In genomic region chr9:124196814-124197176, GRCh38 we compare ENCODE assay signal across 27 cellular contexts.
DNase-seq lines count a peak whose midpoint lies in the region; ATAC-seq, FAIRE-seq and TF ChIP-seq lines count a peak whose summit lies in the region.
"Had no signal": no experiment of that assay in that cellular context is flagged by ENCODE, and none has a peak within 500 bp of the region (broad histone marks: within the 10 kb centered on the region; RNA-seq: fewer than 3 reads in every experiment).

No MANE protein-coding gene starts in this region.

- H3K4me3 ChIP-seq in K562, result 0 out of 2 replicates have a peak overlapping the region, but pooled peaks have one; percentile 1
- H3K4me3 ChIP-seq: A549, adrenal gland, body of pancreas, HAP-1, right atrium auricular region had no signal

- TF ChIP-seq EP300 in K562 (IDR thresholded peaks at IDR 0.05; ENCODE audit: low read length), result no peak

- intact Hi-C loops in activated CD4-positive, alpha-beta T cell treated with anti-CD3 and anti-CD28 coated beads, Interleukin-2, amount 10 ng/mL, durations not matched to agents 24 days and 14 days (cut with micrococcal nuclease), result no loop called here
- intact Hi-C loops in K562 (cut with micrococcal nuclease), result no loop called here
- intact Hi-C loops in natural killer cell (cut with micrococcal nuclease), result no loop called here

- no peak; the same call in 2 of the 3 replicates for ATAC-seq in K562
- no peak for ATAC-seq in natural killer cell
- ATAC-seq: A549, body of pancreas, PC-3 had no signal

- peaks cover 15% of the 10 kb centered on the region for H3K36me3 Mint-ChIP-seq in activated CD4-positive, alpha-beta T cell treated with anti-CD3 and anti-CD28 coated beads, Interleukin-2, amount 10 ng/mL, durations not matched to agents 24 days and 14 days (ENCODE audit: low read depth)
- peaks cover 8% of the 10 kb centered on the region for H3K36me3 Mint-ChIP-seq in natural killer cell

- H3K36me3 ChIP-seq in K562 (ENCODE audit: control insufficient read depth, insufficient read depth, low read length), result no peaks in the 10 kb centered on the region
- H3K36me3 ChIP-seq: adrenal gland, BE2C, HAP-1, right atrium auricular region, WERI-Rb-1 had no signal

- POLR2A ChIA-PET in K562 (lab: Yijun Ruan, JAX), result interaction anchor here (1.1 to 1.4 kb wide), 4 partner anchors 9 to 16 kb away, joined by 5 to 8 read pairs (median 6); no protein-coding TSS in a partner anchor

- peaks cover 0 to 3% of the 10 kb centered on the region in 2 experiments; a peak in 2 of 5 replicates for H3K27me3 ChIP-seq in K562 (ENCODE audit: control insufficient read depth in 2 of 2, insufficient read depth in 2 of 2, low read length in 2 of 2)
- H3K27me3 ChIP-seq: adrenal gland, body of pancreas, right atrium auricular region had no signal

- H3K9ac ChIP-seq in K562 (ENCODE audit: insufficient read depth in 1 of 2, low read depth in 2 of 2, low read length in 2 of 2), result no peak overlapping the region
- H3K9ac ChIP-seq: parathyroid adenoma had no signal

- H3K4me1 Mint-ChIP-seq in activated CD4-positive, alpha-beta T cell treated with anti-CD3 and anti-CD28 coated beads, Interleukin-2, amount 10 ng/mL, durations not matched to agents 24 days and 14 days, result peaks cover 37% of the 10 kb centered on the region
- peaks cover 36 to 42% of the 10 kb centered on the region in 2 donors for H3K4me1 Mint-ChIP-seq in natural killer cell

- WGBS in K562 (ENCODE audit: insufficient coverage, low coverage, missing lambda C conversion rate), result 45% methylated on average over 2 of the region's 2 CpGs

- CTCF ChIA-PET in K562 (lab: Yijun Ruan, JAX; ENCODE audit: low intra/inter-chr PET ratio), result no interaction called here

- TF ChIP-seq POLR2A in K562 (conservative IDR thresholded peaks at IDR 0.05), result no peak

- H3K4me3 Mint-ChIP-seq in activated CD4-positive, alpha-beta T cell treated with anti-CD3 and anti-CD28 coated beads, Interleukin-2, amount 10 ng/mL, durations not matched to agents 24 days and 14 days, result no peak overlapping the region
- peak overlapping the region; percentile 6 for H3K4me3 Mint-ChIP-seq in natural killer cell
- H3K4me3 Mint-ChIP-seq: activated naive CD4-positive, alpha-beta T cell treated with anti-CD3 and anti-CD28 coated beads for 36 hours; neural crest cell had no signal

- H3K4me2 ChIP-seq in K562 (ENCODE audit: insufficient read depth, low read length), result peak overlapping the region; percentile 64
- H3K4me2 ChIP-seq: A549 had no signal

- no peaks in the 10 kb centered on the region for H4K20me1 ChIP-seq in K562 (replicated peaks; ENCODE audit: control insufficient read depth, insufficient read depth, low read length)

- no peak for TF ChIP-seq RAD21 in K562 (CRISPR knock-in tag; conservative IDR thresholded peaks at IDR 0.05 in 1 of 2, IDR thresholded peaks at IDR 0.05 in 1 of 2)

- H3K27ac ChIP-seq in K562 (ENCODE audit: extremely low read depth, low read depth, low read length) (peak overlapping the region; percentile 24; the same call in 1 of the 3 replicates), caudate nucleus (ENCODE audit: low read depth, low read length) (no peak overlapping the region)
- H3K27ac ChIP-seq: A549, adrenal gland, body of pancreas, parathyroid adenoma, right atrium auricular region, WERI-Rb-1 had no signal

- peak overlapping the region; percentile 94 for H2AFZ ChIP-seq in K562 (ENCODE audit: low read depth, low read length)
- H2AFZ ChIP-seq: parathyroid adenoma had no signal

- no peaks in the 10 kb centered on the region for H3K79me2 ChIP-seq in K562 (ENCODE audit: control insufficient read depth, insufficient read depth, low read length)
- H3K79me2 ChIP-seq: parathyroid adenoma had no signal

- no peak for DNase-seq in activated CD4-positive, alpha-beta T cell treated with anti-CD3 and anti-CD28 coated beads, Interleukin-2, amount 10 ng/mL, durations not matched to agents 24 days and 14 days
- no peak for DNase-seq in activated CD4-positive, alpha-beta T cell treated with anti-CD3 and anti-CD28 coated beads, Interleukin-2, amount 50 U/mL, for 4 hours
- no peak for DNase-seq in K562 (ENCODE audit: extremely low read depth in 1 of 4, low spot score in 3 of 4)
- DNase-seq in natural killer cell, result no peak
- no peak for DNase-seq in SIG-M5 (lab: John Stamatoyannopoulos, UW)
- no peak for DNase-seq in caudate nucleus (lab: John Stamatoyannopoulos, UW)
- DNase-seq in DMS114 treated with DMSO at 0.1 percent for 48 hours (lab: John Stamatoyannopoulos, UW; ENCODE audit: unreplicated experiment), result no peak
- DNase-seq in inferior parietal cortex (ENCODE audit: extremely low spot score), result no peak
- DNase-seq: activated naive CD4-positive, alpha-beta T cell treated with anti-CD3 and anti-CD28 coated beads for 36 hours; activated T-cell treated with anti-CD3 and anti-CD28 coated beads, Interleukin-2, amount 50 U/mL, for 72 hours; BE2C; DMS53; NCI-H1436 treated with DMSO at 0.1 percent for 48 hours; NCI-H2107; PC-3; stimulated activated CD4-positive, alpha-beta T cell treated with anti-CD3 and anti-CD28 coated beads, Interleukin-2, amount 100 ng/mL, for 48 hours; T1000; WERI-Rb-1 had no signal

- no peaks in the 10 kb centered on the region for H3K9me3 ChIP-seq in K562 (replicated peaks; ENCODE audit: control insufficient read depth, insufficient read depth, low read depth, low read length)
- H3K9me3 ChIP-seq: adrenal gland, BE2C, body of pancreas, HAP-1 had no signal

- H3K27ac Mint-ChIP-seq in activated CD4-positive, alpha-beta T cell treated with anti-CD3 and anti-CD28 coated beads, Interleukin-2, amount 10 ng/mL, durations not matched to agents 24 days and 14 days, result peak overlapping the region; percentile 13
- H3K27ac Mint-ChIP-seq in natural killer cell, result peak overlapping the region; percentile 35 to 94
- H3K27ac Mint-ChIP-seq: activated naive CD4-positive, alpha-beta T cell treated with anti-CD3 and anti-CD28 coated beads for 36 hours; activated T-cell treated with anti-CD3 and anti-CD28 coated beads, Interleukin-2, amount 50 U/mL, for 72 hours had no signal

- peaks cover 0 to 14% of the 10 kb centered on the region in 2 experiments; a peak in 4 of 5 replicates for H3K4me1 ChIP-seq in K562 (replicated peaks in 1 of 2; ENCODE audit: control insufficient read depth in 2 of 2, insufficient read depth in 2 of 2, low read length in 2 of 2)
- H3K4me1 ChIP-seq: A549, adrenal gland, BE2C, body of pancreas, HAP-1, parathyroid adenoma had no signal

- H3K9me3 Mint-ChIP-seq in activated CD4-positive, alpha-beta T cell treated with anti-CD3 and anti-CD28 coated beads, Interleukin-2, amount 10 ng/mL, durations not matched to agents 24 days and 14 days, result peaks cover 17% of the 10 kb centered on the region
- peaks cover 4 to 7% of the 10 kb centered on the region in 2 donors for H3K9me3 Mint-ChIP-seq in natural killer cell

- in situ Hi-C loops in K562 (cut with MboI), result no loop called here

- BruUV-seq in K562 (replicated peaks; lab: Mats Ljungman, UMichigan), result no TSS peak

- TF ChIP-seq CTCF in K562 (IDR thresholded peaks at IDR 0.05 in 2 of 3, conservative IDR thresholded peaks at IDR 0.05 in 1 of 3; ENCODE audit: insufficient read depth in 2 of 3, low read depth in 1 of 3, low read length in 3 of 3) (no peak), natural killer cell (IDR thresholded peaks at IDR 0.05) (no peak)

- H3K27me3 Mint-ChIP-seq in activated CD4-positive, alpha-beta T cell treated with anti-CD3 and anti-CD28 coated beads, Interleukin-2, amount 10 ng/mL, durations not matched to agents 24 days and 14 days, result no peaks in the 10 kb centered on the region
- no peaks in the 10 kb centered on the region for H3K27me3 Mint-ChIP-seq in natural killer cell (ENCODE audit: low read depth in 2 of 2)

- FAIRE-seq in K562 (lab: Jason Lieb, UNC), result no peak
- FAIRE-seq: A549, keratinocyte, urothelium cell line had no signal

- no peaks in the 10 kb centered on the region for H3K9me1 ChIP-seq in K562 (ENCODE audit: control insufficient read depth, insufficient read depth, low read length)

TF ChIP-seq in K562, 482 proteins besides CTCF, POLR2A, EP300 and RAD21 (continues in another document):
- no peak for TF ChIP-seq SRSF1 (IDR thresholded peaks at IDR 0.05; ENCODE audit: low read depth, low read length)
- TF ChIP-seq PYGO2 (tag; IDR thresholded peaks at IDR 0.05), result no peak
- TF ChIP-seq ZNF316 (IDR thresholded peaks at IDR 0.05), result no peak
- TF ChIP-seq TEAD4 (IDR thresholded peaks at IDR 0.05; ENCODE audit: low read length), result no peak
- no peak for TF ChIP-seq TEAD4 (CRISPR knock-in tag; IDR thresholded peaks at IDR 0.05; ENCODE audit: borderline replicate concordance)
- TF ChIP-seq ELK1 (CRISPR knock-in tag; IDR thresholded peaks at IDR 0.05), result no peak
- TF ChIP-seq GATAD2B (IDR thresholded peaks at IDR 0.05; ENCODE audit: borderline replicate concordance), result no peak
- no peak for TF ChIP-seq TCF15 (CRISPR knock-in tag; IDR thresholded peaks at IDR 0.05)
- no peak for TF ChIP-seq IRF1 (CRISPR knock-in tag; IDR thresholded peaks at IDR 0.05; ENCODE audit: borderline replicate concordance)
- TF ChIP-seq ETV5 (CRISPR knock-in tag; IDR thresholded peaks at IDR 0.05; ENCODE audit: low read depth), result no peak
